In genomic region chr15:78440375-78441373, GRCh38 we compare ENCODE assay signal across 15 cellular contexts. TPM values are rescaled to one million over a fixed set of nuclear protein-coding genes. Genes with fewer than 3 reads are reported as not detected.
DNase-seq lines count a peak whose midpoint lies in the region; ATAC-seq and TF ChIP-seq lines count a peak whose summit lies in the region.
"Had no signal": no experiment of that assay in that cellular context is flagged by ENCODE, and none has a peak within 500 bp of the region (broad histone marks: within the 10 kb centered on the region; RNA-seq: fewer than 3 reads in every experiment).

No MANE protein-coding gene starts in this region.

- no peak overlapping the region for H3K4me3 ChIP-seq in SU-DHL-6 (ENCODE audit: insufficient read depth, low read length, poor library complexity, severe bottlenecking)
- H3K4me3 ChIP-seq in fibroblast of lung (replicated peaks in 1 of 4; ENCODE audit: control extremely low read depth in 1 of 4, insufficient read depth in 1 of 4, low read depth in 3 of 4, low read length in 4 of 4): no peak overlapping the region
- no peak overlapping the region for H3K4me3 ChIP-seq in Caco-2 (ENCODE audit: low read depth, low read length)
- H3K4me3 ChIP-seq: cardiac muscle cell, lung had no signal

- H3K9me3 Mint-ChIP-seq in activated naive CD4-positive, alpha-beta T cell treated with anti-CD3 and anti-CD28 coated beads, Interleukin-2, amount 50 U/mL, for 24 hours: no peaks in the 10 kb centered on the region
- no peaks in the 10 kb centered on the region for H3K9me3 Mint-ChIP-seq in Caco-2 (ENCODE audit: unreplicated experiment)

- DNase-seq in activated naive CD4-positive, alpha-beta T cell treated with Interleukin-2 at 50 U/mL for 16 hours: no peak
- DNase-seq in fibroblast of lung (ENCODE audit: low read depth in 2 of 2) (no peak), NCI-H146 treated with DMSO at 0.1 percent for 48 hours (lab: John Stamatoyannopoulos, UW; ENCODE audit: unreplicated experiment) (no peak), Caco-2 (no peak)
- DNase-seq in stimulated activated naive CD8-positive, alpha-beta T cell treated with anti-CD3 and anti-CD28 coated beads, Interleukin-15, Interleukin-2, amounts not matched to agents 100 U/mL and 50 U/mL, for 24 hours: peak; percentile 33
- DNase-seq: KG1; NCI-H2171 treated with DMSO at 0.1 percent for 48 hours; posterior cingulate gyrus; stimulated activated CD4-positive, alpha-beta T cell treated with anti-CD3 and anti-CD28 coated beads, Interleukin-4, amount 100 ng/mL, for 1 hour had no signal

- peaks cover 22% of the 10 kb centered on the region for H3K36me3 Mint-ChIP-seq in activated naive CD4-positive, alpha-beta T cell treated with anti-CD3 and anti-CD28 coated beads, Interleukin-2, amount 50 U/mL, for 24 hours
- peaks cover 25% of the 10 kb centered on the region for H3K36me3 Mint-ChIP-seq in Caco-2 (ENCODE audit: insufficient read depth, unreplicated experiment)

- peak overlapping the region; percentile 51 for H3K27ac Mint-ChIP-seq in activated naive CD4-positive, alpha-beta T cell treated with anti-CD3 and anti-CD28 coated beads, Interleukin-2, amount 50 U/mL, for 24 hours
- H3K27ac Mint-ChIP-seq in Caco-2 (ENCODE audit: unreplicated experiment): no peak overlapping the region

- no peaks in the 10 kb centered on the region for H3K9me3 ChIP-seq in SU-DHL-6 (ENCODE audit: insufficient read depth, low read length)
- no peaks in the 10 kb centered on the region for H3K9me3 ChIP-seq in fibroblast of lung (ENCODE audit: control insufficient read depth, insufficient read depth, low read depth, low read length)
- no peaks in the 10 kb centered on the region for H3K9me3 ChIP-seq in Caco-2

- intact Hi-C loops in Caco-2 (cut with micrococcal nuclease; ENCODE audit: unreplicated experiment): no loop called here

- peak; percentile 51 for ATAC-seq in stimulated activated naive CD8-positive, alpha-beta T cell treated with anti-CD3 and anti-CD28 coated beads, Interleukin-15, Interleukin-2, amounts not matched to agents 100 U/mL and 50 U/mL, for 24 hours
- ATAC-seq in HG03097 (IDR thresholded peaks at IDR 0.05; ENCODE audit: low FRiP score, unreplicated experiment): no peak

- peaks cover 31% of the 10 kb centered on the region for H3K36me3 ChIP-seq in SU-DHL-6 (ENCODE audit: low read length)
- H3K36me3 ChIP-seq in fibroblast of lung (ENCODE audit: control insufficient read depth, insufficient read depth, low read length): peaks cover 2% of the 10 kb centered on the region
- H3K36me3 ChIP-seq in Caco-2 (ENCODE audit: control insufficient read depth, insufficient read depth, low read length): peaks cover 5% of the 10 kb centered on the region; the same call in 1 of the 2 replicates

- H3K4me2 ChIP-seq in SU-DHL-6 (ENCODE audit: low read depth, low read length, poor library complexity, severe bottlenecking): peak overlapping the region; percentile 89
- peak overlapping the region; percentile 32 for H3K4me2 ChIP-seq in fibroblast of lung (ENCODE audit: extremely low read depth, insufficient read depth, low read length)

- H3K27me3 ChIP-seq in SU-DHL-6 (ENCODE audit: low read length) (no peaks in the 10 kb centered on the region), fibroblast of lung (ENCODE audit: control insufficient read depth, insufficient read depth, low read length) (no peaks in the 10 kb centered on the region), Caco-2 (replicated peaks; ENCODE audit: control insufficient read depth, insufficient read depth, low read length) (no peaks in the 10 kb centered on the region)
- H3K27me3 ChIP-seq: cardiac muscle cell had no signal

- no TSS peak for BruUV-seq in Caco-2 (replicated peaks; lab: Mats Ljungman, UMichigan)

- peaks cover 7% of the 10 kb centered on the region; the same call in 1 of the 2 replicates for H4K20me1 ChIP-seq in SU-DHL-6 (ENCODE audit: low read depth, low read length)
- no peaks in the 10 kb centered on the region for H4K20me1 ChIP-seq in fibroblast of lung (ENCODE audit: control insufficient read depth, extremely low read depth, insufficient read depth, low read length)

- H2AFZ ChIP-seq in SU-DHL-6 (ENCODE audit: low read depth, low read length, severe bottlenecking) (no peak overlapping the region), fibroblast of lung (ENCODE audit: low read length) (no peak overlapping the region)

- H3K79me2 ChIP-seq in SU-DHL-6 (ENCODE audit: insufficient read depth, low read length): peaks cover 76% of the 10 kb centered on the region
- H3K79me2 ChIP-seq in fibroblast of lung (ENCODE audit: control insufficient read depth, insufficient read depth, low read length): peaks cover 64% of the 10 kb centered on the region

- peaks cover 72% of the 10 kb centered on the region for H3K4me1 Mint-ChIP-seq in activated naive CD4-positive, alpha-beta T cell treated with anti-CD3 and anti-CD28 coated beads, Interleukin-2, amount 50 U/mL, for 24 hours
- H3K4me1 Mint-ChIP-seq in Caco-2 (ENCODE audit: low read depth, unreplicated experiment): no peaks in the 10 kb centered on the region

- POLR2A ChIA-PET in Caco-2 (lab: Charles Lee): no interaction called here

- H3K4me1 ChIP-seq in fibroblast of lung (ENCODE audit: control insufficient read depth, extremely low read depth, insufficient read depth, low read length) (peaks cover 2% of the 10 kb centered on the region), Caco-2 (peaks cover 18% of the 10 kb centered on the region)

- no peaks in the 10 kb centered on the region for H3K9me2 ChIP-seq in SU-DHL-6 (replicated peaks; ENCODE audit: insufficient read depth, low read length)

- CTCF ChIA-PET in Caco-2 (lab: Charles Lee): no interaction called here

- TF ChIP-seq CTCF in SU-DHL-6 (IDR thresholded peaks at IDR 0.05; ENCODE audit: insufficient read depth, low read length, poor library complexity, severe bottlenecking) (no peak), fibroblast of lung (conservative IDR thresholded peaks at IDR 0.05 in 1 of 2, IDR thresholded peaks at IDR 0.05 in 1 of 2; ENCODE audit: low read depth in 1 of 2, low read length in 2 of 2) (no peak), Caco-2 (IDR thresholded peaks at IDR 0.05; ENCODE audit: insufficient read depth in 1 of 2, low read depth in 1 of 2, low read length in 1 of 2, severe bottlenecking in 1 of 2, unreplicated experiment in 1 of 2) (no peak)

- H3K9ac ChIP-seq in SU-DHL-6 (ENCODE audit: low read length): peak overlapping the region; percentile 13; the same call in 1 of the 2 replicates
- H3K9ac ChIP-seq in fibroblast of lung (ENCODE audit: insufficient read depth, low read length): no peak overlapping the region

- H3K4me3 Mint-ChIP-seq in activated naive CD4-positive, alpha-beta T cell treated with anti-CD3 and anti-CD28 coated beads, Interleukin-2, amount 50 U/mL, for 24 hours: peak overlapping the region; percentile 69
- H3K4me3 Mint-ChIP-seq in Caco-2 (ENCODE audit: unreplicated experiment): no peak overlapping the region

- no peak overlapping the region for H3K27ac ChIP-seq in SU-DHL-6 (ENCODE audit: low read depth, low read length)
- H3K27ac ChIP-seq in fibroblast of lung (ENCODE audit: insufficient read depth, low read length): no peak overlapping the region
- H3K27ac ChIP-seq: cardiac muscle cell, epithelial cell of prostate had no signal

- no peaks in the 10 kb centered on the region for H3F3A ChIP-seq in SU-DHL-6 (ENCODE audit: insufficient read depth)

- H3K27me3 Mint-ChIP-seq in activated naive CD4-positive, alpha-beta T cell treated with anti-CD3 and anti-CD28 coated beads, Interleukin-2, amount 50 U/mL, for 24 hours: no peaks in the 10 kb centered on the region
- H3K27me3 Mint-ChIP-seq in Caco-2 (ENCODE audit: insufficient read depth, unreplicated experiment): no peaks in the 10 kb centered on the region

RNA-seq across cellular contexts. Expression of gene IREB2, which starts 2.7 kb away (rescaled TPM):
- total RNA-seq in fibroblast of lung: 19.0 and 20.3 TPM in 2 replicates
- polyA plus RNA-seq in fibroblast of lung: 24.6 and 30.6 TPM in 2 replicates
- 16.1 and 19.2 TPM in 2 replicates for polyA plus RNA-seq in fibroblast of lung (2012)
- polyA minus RNA-seq in fibroblast of lung (ENCODE audit: low replicate concordance): 16.6 and 31.3 TPM in 2 replicates
- 77.6 and 82.9 TPM in 2 replicates for total RNA-seq in Caco-2 (2022)
